1 cellular context compared by ENCODE assay signal in the genomic region with DNA sequence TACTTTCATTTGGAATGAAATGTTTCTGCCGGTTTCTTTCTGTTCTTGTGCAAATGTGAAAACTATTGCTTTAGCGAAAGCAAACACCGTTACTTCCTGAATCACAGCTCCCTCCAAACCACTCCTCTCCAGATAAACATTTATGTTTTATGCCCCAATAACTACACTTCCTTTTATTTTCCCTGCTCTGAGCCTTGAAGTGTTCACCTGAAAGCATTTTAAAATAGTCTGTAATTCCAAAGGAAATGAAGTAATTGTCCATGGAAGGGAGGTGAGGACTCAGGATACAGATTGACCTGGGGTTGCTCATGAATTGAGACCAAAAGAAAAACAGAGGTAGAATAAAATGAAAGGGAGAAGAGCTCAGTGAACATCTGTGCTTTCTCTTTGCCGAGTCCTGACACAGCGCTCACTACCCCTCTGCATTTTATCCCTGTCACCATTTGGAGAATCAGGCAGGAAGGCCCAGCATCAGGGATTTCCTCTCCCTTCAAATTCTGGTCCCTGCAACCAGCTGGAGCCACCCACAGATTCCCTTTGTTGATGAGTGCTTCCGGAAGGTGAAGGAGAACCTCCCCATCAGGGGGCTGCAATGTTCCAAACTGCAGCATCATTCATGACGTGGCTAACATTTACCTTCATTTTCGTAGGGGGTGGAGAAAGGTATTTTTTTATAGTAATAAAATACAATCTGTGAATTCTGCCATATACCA.
TF ChIP-seq lines count a peak whose summit lies in the region.

No MANE protein-coding gene starts in this region.

TF ChIP-seq in IMR-90, 13 proteins besides CTCF, POLR2A, EP300 and RAD21 (continued from another document):
- TF ChIP-seq CEBPB (IDR thresholded peaks at IDR 0.05; ENCODE audit: low read depth, low read length) (no peak), BHLHE40 (IDR thresholded peaks at IDR 0.05; ENCODE audit: low read depth, low read length) (no peak), ELK1 (IDR thresholded peaks at IDR 0.05; ENCODE audit: borderline replicate concordance, low read depth, low read length) (no peak), MXI1 (IDR thresholded peaks at IDR 0.05; ENCODE audit: borderline replicate concordance, low read depth, low read length) (no peak), NFE2L2 (IDR thresholded peaks at IDR 0.05; ENCODE audit: low read depth, low read length) (no peak), MAFK (IDR thresholded peaks at IDR 0.05; ENCODE audit: low read depth, low read length) (no peak), CHD1 (IDR thresholded peaks at IDR 0.05; ENCODE audit: low read depth, low read length) (no peak), SMC3 (IDR thresholded peaks at IDR 0.05; ENCODE audit: low read depth, low read length) (no peak)
